7 cellular contexts compared by ENCODE assay signal in genomic region chr20:59006167-59006863, GRCh38. TPM values are rescaled to one million over a fixed set of nuclear protein-coding genes. Genes with fewer than 3 reads are reported as not detected.
DNase-seq lines count a peak whose midpoint lies in the region; ATAC-seq and TF ChIP-seq lines count a peak whose summit lies in the region.

No MANE protein-coding gene starts in this region.

- H3K79me2 ChIP-seq in HCT116 (ENCODE audit: insufficient read depth, low read length) = peaks cover 30% of the 10 kb centered on the region; the same call in 1 of the 2 replicates

- no peaks in the 10 kb centered on the region for H4K20me1 ChIP-seq in HCT116 (ENCODE audit: insufficient read depth)

- DNase-seq in HCT116 (ENCODE audit: low read depth, low spot score) (no peak), left ventricle myocardium inferior (no peak), NOMO-1 treated with DMSO at 0.1 percent for 48 hours (lab: John Stamatoyannopoulos, UW; ENCODE audit: unreplicated experiment) (no peak), NCI-H1694 (lab: John Stamatoyannopoulos, UW) (no peak)
- peak; percentile 66 for DNase-seq in activated CD8-positive, alpha-beta memory T cell treated with anti-CD3 and anti-CD28 coated beads, Interleukin-2, amount 50 U/mL, for 48 hours

- no peak overlapping the region for H2AFZ ChIP-seq in HCT116 (ENCODE audit: low read depth, low read length, poor library complexity, severe bottlenecking)

- RAD21 ChIA-PET in HCT116 (lab: Charles Lee; ENCODE audit: low non-redundant PET in 1 of 2, low total read pairs in 2 of 2, uncharacterized antibody in 2 of 2, unreplicated experiment in 2 of 2) = no interaction called here

- H3K4me3 ChIP-seq in HCT116 (replicated peaks in 1 of 2; ENCODE audit: low read depth in 1 of 2, low read length in 2 of 2) (peak overlapping the region; percentile 74 to 76), left ventricle myocardium inferior (peak overlapping the region; percentile 96), skeletal muscle tissue (ENCODE audit: low read length in 3 of 3) (peak overlapping the region; percentile 80 to 90 (median 85))

- 0 out of 4 replicates have a peak, but pooled peaks cover 0 to 3% of the 10 kb centered on the region in 2 experiments for H3K36me3 ChIP-seq in HCT116 (ENCODE audit: control insufficient read depth in 1 of 2, insufficient read depth in 2 of 2, low read length in 2 of 2)
- H3K36me3 ChIP-seq in left ventricle myocardium inferior = peaks cover 8% of the 10 kb centered on the region
- H3K36me3 ChIP-seq in skeletal muscle tissue (ENCODE audit: control insufficient read depth in 3 of 3, insufficient read depth in 3 of 3, low read length in 3 of 3) = peaks cover 11 to 16% (median 15%) of the 10 kb centered on the region in 3 donors

- intact Hi-C loops in HCT116 (cut with micrococcal nuclease) = no loop called here
- intact Hi-C loops in left ventricle myocardium inferior (cut with micrococcal nuclease) = no loop called here

- no peaks in the 10 kb centered on the region for H3K9me2 ChIP-seq in HCT116 (ENCODE audit: insufficient read depth)

- no peak for TF ChIP-seq POLR2A in HCT116 (IDR thresholded peaks at IDR 0.05; ENCODE audit: borderline replicate concordance, extremely low read depth, insufficient read depth, insufficient read length)

- BruUV-seq in HCT116 (replicated peaks; lab: Mats Ljungman, UMichigan) = no TSS peak

- CTCF ChIA-PET in HCT116 (lab: Charles Lee) = no interaction called here

- ATAC-seq in HCT116 (peak; percentile 54), GM18858 (IDR thresholded peaks at IDR 0.05; ENCODE audit: unreplicated experiment) (no peak)

- TF ChIP-seq RAD21 in HCT116 (IDR thresholded peaks at IDR 0.05; ENCODE audit: low read depth) = no peak

- H3K9ac ChIP-seq in HCT116 (ENCODE audit: low read length) (peak overlapping the region; percentile 86), skeletal muscle tissue (ENCODE audit: low read depth in 1 of 3, low read length in 3 of 3) (peak overlapping the region; percentile 91 to 95 (median 91))

- H3K27me3 ChIP-seq in HCT116 (ENCODE audit: insufficient read depth, low read length) (no peaks in the 10 kb centered on the region), left ventricle myocardium inferior (ENCODE audit: low read depth) (no peaks in the 10 kb centered on the region), skeletal muscle tissue (ENCODE audit: control insufficient read depth in 3 of 3, insufficient read depth in 3 of 3, low read length in 3 of 3) (no peaks in the 10 kb centered on the region)

- POLR2A ChIA-PET in HCT116 (lab: Charles Lee) = no interaction called here

- H3K4me1 ChIP-seq in HCT116 (ENCODE audit: control insufficient read depth in 1 of 2, insufficient read depth in 2 of 2, low read length in 2 of 2) (peaks cover 12 to 37% of the 10 kb centered on the region in 2 experiments), left ventricle myocardium inferior (peaks cover 69% of the 10 kb centered on the region), skeletal muscle tissue (ENCODE audit: control insufficient read depth in 3 of 3, insufficient read depth in 3 of 3, low read length in 3 of 3) (peaks cover 35 to 47% (median 43%) of the 10 kb centered on the region in 3 donors)

- H3K9me3 ChIP-seq in HCT116 (ENCODE audit: control insufficient read depth in 1 of 2, insufficient read depth in 1 of 2, low read depth in 1 of 2, low read length in 2 of 2) (no peaks in the 10 kb centered on the region), left ventricle myocardium inferior (replicated peaks) (no peaks in the 10 kb centered on the region), skeletal muscle tissue (ENCODE audit: control insufficient read depth in 3 of 3, low read length in 3 of 3) (no peaks in the 10 kb centered on the region)

- no peak for TF ChIP-seq CTCF in HCT116 (IDR thresholded peaks at IDR 0.05 in 2 of 3, conservative IDR thresholded peaks at IDR 0.05 in 1 of 3; ENCODE audit: borderline replicate concordance in 1 of 3, insufficient read depth in 1 of 3, low read depth in 2 of 3, low read length in 2 of 3)
- TF ChIP-seq CTCF in left ventricle myocardium inferior (IDR thresholded peaks at IDR 0.05; ENCODE audit: borderline replicate concordance) = no peak

- peak overlapping the region; percentile 85 for H3K4me2 ChIP-seq in HCT116 (ENCODE audit: low read length)

- H3K27ac ChIP-seq in HCT116 (ENCODE audit: low read depth, low read length) (peak overlapping the region; percentile 82), left ventricle myocardium inferior (replicated peaks) (peak overlapping the region; percentile 89), skeletal muscle tissue (ENCODE audit: low read depth, low read length) (peak overlapping the region; percentile 87)

TF ChIP-seq in HCT116, 20 proteins besides CTCF, POLR2A, EP300 and RAD21:
- TF ChIP-seq, protein P1, sequence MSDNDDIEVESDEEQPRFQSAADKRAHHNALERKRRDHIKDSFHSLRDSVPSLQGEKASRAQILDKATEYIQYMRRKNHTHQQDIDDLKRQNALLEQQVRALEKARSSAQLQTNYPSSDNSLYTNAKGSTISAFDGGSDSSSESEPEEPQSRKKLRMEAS (IDR thresholded peaks at IDR 0.05) = 0 out of 2 replicates have a peak, but pooled peaks have one; percentile 7
- no peak for TF ChIP-seq ELF1 (IDR thresholded peaks at IDR 0.05; ENCODE audit: borderline replicate concordance, low read depth)

RNA-seq across cellular contexts. Expression of gene CTSZ, which starts 0.7 kb away (rescaled TPM):
- total RNA-seq in HCT116 (2021; ENCODE audit: unreplicated experiment) (100 TPM), left ventricle myocardium inferior (131 TPM), skeletal muscle tissue (59.5 TPM)
- polyA plus RNA-seq in HCT116 (2012) = 129 TPM in 2 replicates

RNA-seq across cellular contexts. Expression of gene TUBB1, which starts 12.9 kb away (rescaled TPM):
- total RNA-seq in HCT116 (2021; ENCODE audit: unreplicated experiment) (not detected), left ventricle myocardium inferior (0.30 TPM), skeletal muscle tissue (1.0 TPM)
- 0.05 and 0.10 TPM in 2 replicates for polyA plus RNA-seq in HCT116 (2012)

RNA-seq across cellular contexts. Expression of gene NELFCD, which starts 25.3 kb away (rescaled TPM):
- 88.2 TPM for total RNA-seq in HCT116 (2021; ENCODE audit: unreplicated experiment)
- polyA plus RNA-seq in HCT116 (2012) = 79.7 and 80.1 TPM in 2 replicates
- 30.4 TPM for total RNA-seq in left ventricle myocardium inferior
- 41.2 TPM for total RNA-seq in skeletal muscle tissue

RNA-seq across cellular contexts. Expression of gene ATP5F1E, which starts 25.8 kb away (rescaled TPM):
- total RNA-seq in HCT116 (2021; ENCODE audit: unreplicated experiment) (72.8 TPM), left ventricle myocardium inferior (134 TPM), skeletal muscle tissue (28.2 TPM)
- polyA plus RNA-seq in HCT116 (2012) = 61.6 and 66.2 TPM in 2 replicates

RNA-seq across cellular contexts. Expression of gene PRELID3B, which starts 36.3 kb away (rescaled TPM):
- total RNA-seq in HCT116 (2021; ENCODE audit: unreplicated experiment) (129 TPM), left ventricle myocardium inferior (46.6 TPM), skeletal muscle tissue (38.6 TPM)
- 110 and 112 TPM in 2 replicates for polyA plus RNA-seq in HCT116 (2012)
